ENCODE assay signal across 10 cellular contexts in genomic region chr1:100400332-100400933, GRCh38. TPM values are rescaled to one million over a fixed set of nuclear protein-coding genes. Genes with fewer than 3 reads are reported as not detected.
DNase-seq lines count a peak whose midpoint lies in the region; ATAC-seq and TF ChIP-seq lines count a peak whose summit lies in the region.
"Had no signal": no experiment of that assay in that cellular context is flagged by ENCODE, and none has a peak within 500 bp of the region (broad histone marks: within the 10 kb centered on the region; RNA-seq: fewer than 3 reads in every experiment).

No MANE protein-coding gene starts in this region.

- H3K4me1 ChIP-seq in colonic mucosa = no peaks in the 10 kb centered on the region

- DNase-seq in GF-D8 (lab: John Stamatoyannopoulos, UW) (peak; percentile 92), T-cell (peak; percentile 38 to 84 (median 70)), colonic mucosa (peak; percentile 52), neural crest cell (ENCODE audit: low read depth, low spot score) (peak; percentile 6), H4 (ENCODE audit: low spot score) (no peak), NCI-H2171 (lab: John Stamatoyannopoulos, UW) (no peak), foreskin fibroblast (no peak)

- H3K4me3 Mint-ChIP-seq in T-cell (peak overlapping the region; percentile 60 to 72 (median 68)), neural crest cell (peak overlapping the region; percentile 1)

- peak overlapping the region in 1 of 2 donors; percentile 19 for H3K9ac ChIP-seq in colonic mucosa (ENCODE audit: low read depth in 2 of 2, low read length in 2 of 2)

- intact Hi-C loops in colonic mucosa (cut with DNase I) = no loop called here

- no peaks in the 10 kb centered on the region for H3K9me3 ChIP-seq in colonic mucosa

- H3K27ac Mint-ChIP-seq in T-cell (peak overlapping the region; percentile 92 to 95), neural crest cell (ENCODE audit: unreplicated experiment) (peak overlapping the region; percentile 21)

- H3K9me3 Mint-ChIP-seq in T-cell = no peaks in the 10 kb centered on the region
- H3K9me3 Mint-ChIP-seq in neural crest cell = no peaks in the 10 kb centered on the region

- H3K27ac ChIP-seq in colonic mucosa = no peak overlapping the region
- H3K27ac ChIP-seq: epithelial cell of prostate had no signal

- H3K27me3 Mint-ChIP-seq in T-cell (no peaks in the 10 kb centered on the region), neural crest cell (ENCODE audit: low read depth) (no peaks in the 10 kb centered on the region)

- no peaks in the 10 kb centered on the region for H3K36me3 ChIP-seq in colonic mucosa

- H3K27me3 ChIP-seq in colonic mucosa = no peaks in the 10 kb centered on the region

- CTCF ChIA-PET in T-cell (lab: Charles Lee) = interaction anchor here (0.7 to 1.6 kb wide), 9 partner anchors 12 to 468 kb away, joined by 3 to 5 read pairs (median 3); no protein-coding TSS in a partner anchor

- peaks cover 50% of the 10 kb centered on the region for H3K36me3 Mint-ChIP-seq in T-cell
- H3K36me3 Mint-ChIP-seq in neural crest cell (ENCODE audit: low read depth) = peaks cover 9% of the 10 kb centered on the region

- no peak overlapping the region for H3K4me3 ChIP-seq in colonic mucosa
- no peak overlapping the region for H3K4me3 ChIP-seq in foreskin fibroblast (ENCODE audit: low read depth in 1 of 2, low read length in 2 of 2)

- ATAC-seq in HG03108 (IDR thresholded peaks at IDR 0.05; ENCODE audit: unreplicated experiment) = peak; percentile 61
- peak; percentile 88 to 95 (median 91) for ATAC-seq in T-cell (replicated peaks in 1 of 4)
- ATAC-seq: HCT116 had no signal

- no peak for TF ChIP-seq CTCF in colonic mucosa (IDR thresholded peaks at IDR 0.05)
- no peak for TF ChIP-seq CTCF in neural crest cell (conservative IDR thresholded peaks at IDR 0.05)
- TF ChIP-seq CTCF in foreskin fibroblast (IDR thresholded peaks at IDR 0.05; ENCODE audit: low read depth, low read length) = no peak

- POLR2A ChIA-PET in T-cell (lab: Charles Lee) = interaction anchor here (0.5 to 1.9 kb wide), 14 partner anchors 14 to 618 kb away, joined by 3 to 10 read pairs (median 4); partner anchors contain the start of gene CDC14A (in 1 of the 2)

- H3K4me1 Mint-ChIP-seq in T-cell (peaks cover 86 to 96% (median 86%) of the 10 kb centered on the region in 3 donors), neural crest cell (peaks cover 17% of the 10 kb centered on the region)

RNA-seq across cellular contexts. Expression of gene CDC14A, which starts 48.1 kb away (rescaled TPM):
- total RNA-seq in T-cell (100 to 1,000 TPM in 2 of 5 donors, 10 to 100 TPM in 3; 77.1 to 169 (median 91.6) TPM), colonic mucosa (10 to 100 TPM in 1 of 2 donors, 1 to 10 TPM in 1; 9.6 to 16.8 TPM), neural crest cell (15.7 and 16.6 TPM in 2 replicates)
- 2.3 and 8.3 TPM in 2 replicates for total RNA-seq in H4 (2014; rRNA removed; shearing (Covaris generic))

Comparison
In these comparisons a context has a peak if more than half of its experiments do, and no peak if none do; other contexts are left out.
1. DNase-seq: peak in GF-D8 (single experiment), T-cell (34 of 34), colonic mucosa (single experiment) and neural crest cell (single experiment); none in H4 (single experiment), NCI-H2171 (single experiment) and foreskin fibroblast (0 of 2).